In the genomic region with DNA sequence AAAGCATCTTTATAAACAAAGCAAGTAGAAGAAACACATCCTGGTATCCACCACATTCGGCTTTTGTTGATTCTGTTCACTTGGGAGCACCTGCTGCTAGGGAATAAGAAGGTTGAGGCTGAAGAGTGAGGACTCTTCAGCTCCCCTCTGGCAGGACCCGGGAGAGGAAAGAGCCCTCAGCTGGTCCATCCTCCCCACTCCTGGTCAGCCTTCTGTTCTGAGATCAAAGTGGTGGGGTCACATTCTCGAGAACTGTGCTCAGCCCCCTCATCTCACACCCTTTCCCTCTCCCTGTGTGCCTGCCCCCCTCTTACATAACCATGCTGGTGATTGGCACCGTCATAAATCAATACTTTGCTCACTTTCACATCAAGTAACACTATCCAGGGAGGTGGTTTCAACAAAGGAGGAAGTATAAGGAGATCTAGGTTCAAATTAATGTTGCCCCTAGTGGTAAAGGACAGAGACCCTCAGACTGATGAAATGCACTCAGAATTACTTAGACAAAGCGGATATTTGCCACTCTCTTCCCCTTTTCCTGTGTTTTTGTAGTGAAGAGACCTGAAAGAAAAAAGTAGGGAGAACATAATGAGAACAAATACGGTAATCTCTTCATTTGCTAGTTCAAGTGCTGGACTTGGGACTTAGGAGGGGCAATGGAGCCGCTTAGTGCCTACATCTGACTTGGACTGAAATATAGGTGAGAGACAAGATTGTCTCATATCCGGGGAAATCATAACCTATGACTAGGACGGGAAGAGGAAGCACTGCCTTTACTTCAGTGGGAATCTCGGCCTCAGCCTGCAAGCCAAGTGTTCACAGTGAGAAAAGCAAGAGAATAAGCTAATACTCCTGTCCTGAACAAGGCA, we compare ENCODE assay signal across 1 cellular context.
A peak's percentile ranks its signal among the peaks of the same experiment; 100 is the strongest.
TF ChIP-seq lines count a peak whose summit lies in the region.

TSS of gene NR1I2 (plus strand) at position 772 of the 869 bp plus-strand sequence.

TF ChIP-seq in K562, 482 proteins besides CTCF, POLR2A, EP300 and RAD21:
- TF ChIP-seq PBX2 (CRISPR knock-in tag; IDR thresholded peaks at IDR 0.05; ENCODE audit: low read depth) (no peak), PBX2 (tag; conservative IDR thresholded peaks at IDR 0.05; ENCODE audit: low read depth) (0 out of 2 replicates have a peak, but pooled peaks have one; percentile 20), SIN3B (IDR thresholded peaks at IDR 0.05; ENCODE audit: low read depth) (no peak)
